In the genomic region with DNA sequence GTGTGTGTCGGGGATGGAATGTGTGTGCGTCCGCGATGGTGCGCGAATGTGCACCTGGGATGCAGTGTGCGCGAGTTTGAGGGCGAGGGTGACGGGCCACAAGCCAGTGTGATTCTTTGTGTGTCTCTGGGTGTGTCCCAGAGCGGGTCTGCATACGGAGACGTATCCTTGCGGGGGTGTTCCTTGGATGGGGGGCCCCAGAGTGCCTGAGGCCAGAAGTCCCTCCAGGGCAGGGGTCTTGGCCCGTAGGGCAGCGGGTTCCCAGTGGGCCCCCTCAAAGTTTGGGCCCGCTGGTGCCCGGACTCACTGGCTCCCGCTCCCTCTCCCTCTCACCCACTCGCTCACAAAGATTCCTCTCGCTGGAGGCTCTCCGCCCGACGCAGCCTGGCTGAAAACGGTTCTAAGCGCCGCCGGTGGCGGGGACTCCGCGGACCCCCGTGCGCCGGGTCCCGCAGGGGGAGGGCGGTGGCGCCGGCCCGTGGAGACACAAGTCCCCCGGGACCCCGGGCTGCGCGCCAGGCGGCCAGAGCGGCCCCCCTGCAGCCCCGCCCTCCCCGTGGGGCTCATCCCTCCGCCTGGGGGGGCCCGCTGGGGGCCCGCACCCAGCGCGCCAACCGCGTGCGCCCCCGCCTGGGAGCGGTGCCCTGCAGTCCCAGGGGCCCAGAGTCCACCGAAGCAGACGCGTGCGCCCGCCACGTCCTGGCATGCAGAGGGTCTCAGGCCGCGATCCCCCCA, we compare ENCODE assay signal across 11 cellular contexts. TPM values are rescaled to one million over a fixed set of nuclear protein-coding genes. Genes with fewer than 3 reads are reported as not detected.
DNase-seq lines count a peak whose midpoint lies in the region; ATAC-seq and TF ChIP-seq lines count a peak whose summit lies in the region.
"Had no signal": no experiment of that assay in that cellular context is flagged by ENCODE, and none has a peak within 500 bp of the region (broad histone marks: within the 10 kb centered on the region; RNA-seq: fewer than 3 reads in every experiment).

No MANE protein-coding gene starts in this region.

- H3K9me3 ChIP-seq in SJSA1 (replicated peaks) (no peaks in the 10 kb centered on the region), right atrium auricular region (no peaks in the 10 kb centered on the region), smooth muscle cell (replicated peaks; ENCODE audit: low read depth) (no peaks in the 10 kb centered on the region)

- WGBS in smooth muscle cell (ENCODE audit: low lambda C conversion rate), result 6% methylated on average over 55 of the region's 65 CpGs

- H3K4me2 ChIP-seq in smooth muscle cell, result peak overlapping the region; percentile 90

- H3K27ac ChIP-seq in SJSA1 (no peak overlapping the region), right atrium auricular region (peak overlapping the region; percentile 16 to 53), smooth muscle cell (ENCODE audit: low read depth) (no peak overlapping the region)
- H3K27ac ChIP-seq: 22Rv1, epithelial cell of prostate had no signal

- H3K4me1 ChIP-seq in SJSA1 (replicated peaks), result peaks cover 15% of the 10 kb centered on the region
- peaks cover 0 to 39% of the 10 kb centered on the region in 2 donors for H3K4me1 ChIP-seq in right atrium auricular region
- H3K4me1 ChIP-seq in smooth muscle cell (ENCODE audit: low read depth), result peaks cover 33% of the 10 kb centered on the region

- H4K20me1 ChIP-seq in smooth muscle cell (ENCODE audit: low read depth), result peaks cover 44% of the 10 kb centered on the region

- H2AFZ ChIP-seq in smooth muscle cell (ENCODE audit: low read depth), result no peak overlapping the region

- H3K9ac ChIP-seq in smooth muscle cell (ENCODE audit: low read depth), result no peak overlapping the region

- H3F3A ChIP-seq in smooth muscle cell (ENCODE audit: low read depth), result peaks cover 12% of the 10 kb centered on the region

- peaks cover 27% of the 10 kb centered on the region for H3K79me2 ChIP-seq in smooth muscle cell (ENCODE audit: low read depth)

- ATAC-seq in HG03097 (IDR thresholded peaks at IDR 0.05; ENCODE audit: low FRiP score, unreplicated experiment), result no peak
- ATAC-seq in HG03378 (IDR thresholded peaks at IDR 0.05; ENCODE audit: unreplicated experiment), result no peak
- no peak for ATAC-seq in GM19395 (IDR thresholded peaks at IDR 0.05; ENCODE audit: unreplicated experiment)

- H3K36me3 ChIP-seq in SJSA1 (no peaks in the 10 kb centered on the region), right atrium auricular region (no peaks in the 10 kb centered on the region), smooth muscle cell (ENCODE audit: low read depth) (no peaks in the 10 kb centered on the region)

- no peak for TF ChIP-seq CTCF in right atrium auricular region (IDR thresholded peaks at IDR 0.05)
- TF ChIP-seq CTCF in smooth muscle cell (IDR thresholded peaks at IDR 0.05; ENCODE audit: borderline replicate concordance, insufficient read depth, poor library complexity, severe bottlenecking), result no peak

- H3K4me3 ChIP-seq in SJSA1 (peak overlapping the region; percentile 30), right atrium auricular region (peak overlapping the region; percentile 32 to 53), smooth muscle cell (peak overlapping the region; percentile 57)

- H3K27me3 ChIP-seq in SJSA1 (replicated peaks) (peaks cover 70% of the 10 kb centered on the region), right atrium auricular region (peaks cover 37 to 47% of the 10 kb centered on the region in 2 donors), smooth muscle cell (ENCODE audit: low read depth) (peaks cover 53% of the 10 kb centered on the region)

- DNase-seq in DMS 273 (lab: John Stamatoyannopoulos, UW; ENCODE audit: unreplicated experiment) (peak; percentile 48), DMS 273 treated with DMSO at 0.1 percent for 48 hours (lab: John Stamatoyannopoulos, UW) (no peak), SJSA1 (ENCODE audit: low read depth in 1 of 2, low spot score in 2 of 2) (no peak), right atrium auricular region (ENCODE audit: low spot score) (no peak), smooth muscle cell (lab: John Stamatoyannopoulos, UW; ENCODE audit: unreplicated experiment) (no peak)
- DNase-seq: stimulated activated CD4-positive, alpha-beta T cell treated with anti-CD3 and anti-CD28 coated beads, Interleukin-15, amount 100 ng/mL, for 24 hours had no signal

RNA-seq across cellular contexts. Expression of gene CRLF1, which starts 0.9 kb away (rescaled TPM):
- 21.3 and 26.7 TPM in 2 replicates for total RNA-seq in SJSA1 (2014; rRNA removed; shearing (Covaris generic))
- total RNA-seq in right atrium auricular region (10 to 100 TPM; 71.8 to 73.9 TPM), smooth muscle cell (196 and 221 TPM in 2 replicates)
- polyA plus RNA-seq in smooth muscle cell, result 715 and 1,048 TPM in 2 replicates

RNA-seq across cellular contexts. Expression of gene TMEM59L, which starts 7.0 kb away (rescaled TPM):
- total RNA-seq in SJSA1 (2014; rRNA removed; shearing (Covaris generic)), result not detected in 2 replicates
- 1 to 10 TPM; 2.2 to 3.0 TPM for total RNA-seq in right atrium auricular region
- total RNA-seq in smooth muscle cell, result 4.4 and 5.0 TPM in 2 replicates
- polyA plus RNA-seq in smooth muscle cell, result 31.7 and 42.0 TPM in 2 replicates

RNA-seq across cellular contexts. Expression of gene REX1BD, which starts 17.1 kb away (rescaled TPM):
- total RNA-seq in SJSA1 (2014; rRNA removed; shearing (Covaris generic)), result 84.0 and 198 TPM in 2 replicates
- total RNA-seq in right atrium auricular region (100 to 1,000 TPM; 119 to 171 TPM), smooth muscle cell (69.6 and 81.5 TPM in 2 replicates)
- polyA plus RNA-seq in smooth muscle cell, result 117 and 141 TPM in 2 replicates

RNA-seq across cellular contexts. Expression of gene KLHL26, which starts 31.1 kb away (rescaled TPM):
- total RNA-seq in SJSA1 (2014; rRNA removed; shearing (Covaris generic)), result 3.3 and 5.8 TPM in 2 replicates
- total RNA-seq in right atrium auricular region (10 to 100 TPM in 1 of 2 donors, 1 to 10 TPM in 1; 5.7 to 11.3 TPM), smooth muscle cell (3.9 and 5.6 TPM in 2 replicates)
- polyA plus RNA-seq in smooth muscle cell, result 7.6 and 8.7 TPM in 2 replicates

RNA-seq across cellular contexts. Expression of gene UBA52, which starts 34.1 kb away (rescaled TPM):
- 745 and 1,061 TPM in 2 replicates for total RNA-seq in SJSA1 (2014; rRNA removed; shearing (Covaris generic))
- total RNA-seq in right atrium auricular region (100 to 1,000 TPM; 272 to 543 TPM), smooth muscle cell (991 and 1,086 TPM in 2 replicates)
- polyA plus RNA-seq in smooth muscle cell, result 752 and 759 TPM in 2 replicates

Comparison
In these comparisons a context has a peak if more than half of its experiments do, and no peak if none do; other contexts are left out.
1. H3K27ac ChIP-seq: peak in right atrium auricular region (2 of 2); none in SJSA1 (single experiment) and smooth muscle cell (single experiment).
2. Peak in every context shown above with its lines, with median percentiles within 50 percentile points of each other: H3K4me3 ChIP-seq.